8 cellular contexts compared by ENCODE assay signal in genomic region chr5:164504141-164504772, GRCh38.
DNase-seq lines count a peak whose midpoint lies in the region; ATAC-seq and TF ChIP-seq lines count a peak whose summit lies in the region.

No MANE protein-coding gene starts in this region.

- TF ChIP-seq CTCF in heart left ventricle (IDR thresholded peaks at IDR 0.05) (peak; percentile 40 to 82 (median 68)), GM23338 (conservative IDR thresholded peaks at IDR 0.05; ENCODE audit: low read depth in 2 of 2) (peak; percentile 82 to 87), Loucy (conservative IDR thresholded peaks at IDR 0.05; ENCODE audit: low read length) (peak; percentile 65)

- WGBS in heart left ventricle, 4 donors = 31 to 38% (median 35%) methylated on average over 7 of the region's 7 CpGs
- WGBS in right cardiac atrium = 29% methylated on average over 7 of the region's 7 CpGs

- no peak overlapping the region for H3K9ac ChIP-seq in Loucy (ENCODE audit: low read depth, low read length, poor library complexity, severe bottlenecking)

- peak in 1 of 5 donors; percentile 8 for DNase-seq in heart left ventricle
- no peak for DNase-seq in right cardiac atrium
- DNase-seq in GM23338 (ENCODE audit: low spot score) = peak; percentile 78
- DNase-seq in T1000 (lab: John Stamatoyannopoulos, UW) = peak; percentile 12
- peak; percentile 54 for DNase-seq in fibroblast of the conjunctiva (ENCODE audit: low read depth)
- peak; percentile 70 for DNase-seq in pons (ENCODE audit: low spot score)

- H3K4me1 Mint-ChIP-seq in GM23338 = peaks cover 12% of the 10 kb centered on the region

- peaks cover 2% of the 10 kb centered on the region for H3K27me3 Mint-ChIP-seq in GM23338 (ENCODE audit: insufficient read depth, low read depth, poor library complexity)

- no peak overlapping the region for H3K27ac Mint-ChIP-seq in GM23338

- H3F3A ChIP-seq in GM23338 (replicated peaks; ENCODE audit: low read depth) (no peaks in the 10 kb centered on the region), Loucy (ENCODE audit: low read depth) (no peaks in the 10 kb centered on the region)

- H3K9me3 ChIP-seq in heart left ventricle = no peaks in the 10 kb centered on the region
- no peaks in the 10 kb centered on the region for H3K9me3 ChIP-seq in right cardiac atrium (ENCODE audit: control insufficient read depth, low read length)
- H3K9me3 ChIP-seq in Loucy (ENCODE audit: insufficient read depth, low read depth, low read length) = no peaks in the 10 kb centered on the region

- no peak overlapping the region for H3K4me3 Mint-ChIP-seq in GM23338

- no peaks in the 10 kb centered on the region for H3K9me2 ChIP-seq in GM23338 (ENCODE audit: insufficient read depth)
- H3K9me2 ChIP-seq in Loucy (replicated peaks; ENCODE audit: low read depth, low read length) = no peaks in the 10 kb centered on the region

- H3K27me3 ChIP-seq in heart left ventricle (peaks cover 0 to 10% (median 0%) of the 10 kb centered on the region in 9 donors), right cardiac atrium (ENCODE audit: control insufficient read depth, insufficient read depth) (no peaks in the 10 kb centered on the region), GM23338 (ENCODE audit: insufficient read depth) (no peaks in the 10 kb centered on the region), Loucy (ENCODE audit: insufficient read depth, low read length, poor library complexity, severe bottlenecking) (no peaks in the 10 kb centered on the region)

- TF ChIP-seq POLR2A in heart left ventricle (IDR thresholded peaks at IDR 0.05) = no peak

- H3K4me3 ChIP-seq in heart left ventricle = no peak overlapping the region
- no peak overlapping the region for H3K4me3 ChIP-seq in right cardiac atrium (ENCODE audit: low read length)
- no peak overlapping the region for H3K4me3 ChIP-seq in GM23338
- no peak overlapping the region for H3K4me3 ChIP-seq in Loucy (ENCODE audit: low read length, poor library complexity, severe bottlenecking)

- H4K20me1 ChIP-seq in GM23338 (replicated peaks; ENCODE audit: insufficient read depth) = no peaks in the 10 kb centered on the region
- H4K20me1 ChIP-seq in Loucy (ENCODE audit: insufficient read depth, low read length, poor library complexity, severe bottlenecking) = no peaks in the 10 kb centered on the region

- ATAC-seq in heart left ventricle (no peak), right cardiac atrium (no peak), GM23338 (peak; percentile 46; the same call in 2 of the 3 replicates), HG02840 (IDR thresholded peaks at IDR 0.05; ENCODE audit: low FRiP score, unreplicated experiment) (no peak)

- peaks cover 0 to 4% (median 0%) of the 10 kb centered on the region in 12 donors for H3K4me1 ChIP-seq in heart left ventricle
- no peaks in the 10 kb centered on the region for H3K4me1 ChIP-seq in right cardiac atrium (ENCODE audit: control insufficient read depth, insufficient read depth, low read length)
- H3K4me1 ChIP-seq in GM23338 (ENCODE audit: insufficient read depth) = peaks cover 6% of the 10 kb centered on the region
- H3K4me1 ChIP-seq in Loucy (ENCODE audit: insufficient read depth, low read length, poor library complexity, severe bottlenecking) = no peaks in the 10 kb centered on the region

- no peak overlapping the region for H3K4me2 ChIP-seq in GM23338
- no peak overlapping the region for H3K4me2 ChIP-seq in Loucy (ENCODE audit: low read depth, low read length, poor library complexity, severe bottlenecking)

- H3K36me3 Mint-ChIP-seq in GM23338 (ENCODE audit: low read depth) = no peaks in the 10 kb centered on the region; the same call in 2 of the 3 replicates

- H3K27ac ChIP-seq in heart left ventricle (no peak overlapping the region), right cardiac atrium (ENCODE audit: low read length) (no peak overlapping the region), GM23338 (ENCODE audit: low read depth) (no peak overlapping the region)

- no peaks in the 10 kb centered on the region for H3K36me3 ChIP-seq in heart left ventricle
- H3K36me3 ChIP-seq in GM23338 (ENCODE audit: insufficient read depth) = no peaks in the 10 kb centered on the region
- H3K36me3 ChIP-seq in Loucy (ENCODE audit: insufficient read depth, low read length) = no peaks in the 10 kb centered on the region

- H3K9me3 Mint-ChIP-seq in GM23338 = no peaks in the 10 kb centered on the region; the same call in 2 of the 3 replicates

- intact Hi-C loops in heart left ventricle (cut with DNase I) = loop anchor here (2.0 to 10.0 kb wide), 11 partner anchors 459 to 942 kb away; no protein-coding TSS in a partner anchor
- intact Hi-C loops in right cardiac atrium (cut with DNase I) = loop anchor here (5.0 to 10.0 kb wide), 5 partner anchors 489 to 942 kb away; no protein-coding TSS in a partner anchor

- H2AFZ ChIP-seq in GM23338 = peak overlapping the region; percentile 64; the same call in 1 of the 2 replicates
- H2AFZ ChIP-seq in Loucy (ENCODE audit: low read length) = no peak overlapping the region

- H3K79me2 ChIP-seq in GM23338 (replicated peaks; ENCODE audit: insufficient read depth) = no peaks in the 10 kb centered on the region
- no peaks in the 10 kb centered on the region for H3K79me2 ChIP-seq in Loucy (ENCODE audit: insufficient read depth, low read length)

TF ChIP-seq in GM23338, 12 proteins besides CTCF, POLR2A, EP300 and RAD21 (continues in another document):
- no peak for TF ChIP-seq NANOG (IDR thresholded peaks at IDR 0.05; ENCODE audit: borderline replicate concordance)
- no peak for TF ChIP-seq ZNF114 (CRISPR knock-in tag; IDR thresholded peaks at IDR 0.05)
- no peak for TF ChIP-seq REST (IDR thresholded peaks at IDR 0.05; ENCODE audit: unreplicated experiment)
- no peak for TF ChIP-seq EZH2phosphoT487 (IDR thresholded peaks at IDR 0.05; ENCODE audit: unreplicated experiment)
- TF ChIP-seq CREB1 (CRISPR knock-in tag; IDR thresholded peaks at IDR 0.05; ENCODE audit: low read depth) = no peak
- no peak for TF ChIP-seq EZH2 (IDR thresholded peaks at IDR 0.05; ENCODE audit: low read depth, unreplicated experiment)
- TF ChIP-seq JUNB (IDR thresholded peaks at IDR 0.05; ENCODE audit: unreplicated experiment) = no peak

Comparison
In these comparisons a context has a peak if more than half of its experiments do, and no peak if none do; other contexts are left out.
1. DNase-seq: peak in GM23338 (single experiment), T1000 (single experiment), fibroblast of the conjunctiva (single experiment) and pons (single experiment); none in right cardiac atrium (0 of 3).
2. Peak in every context shown above with its lines, with median percentiles within 50 percentile points of each other: CTCF ChIP-seq.